ENCODE assay signal across 2 cellular contexts in the genomic region with DNA sequence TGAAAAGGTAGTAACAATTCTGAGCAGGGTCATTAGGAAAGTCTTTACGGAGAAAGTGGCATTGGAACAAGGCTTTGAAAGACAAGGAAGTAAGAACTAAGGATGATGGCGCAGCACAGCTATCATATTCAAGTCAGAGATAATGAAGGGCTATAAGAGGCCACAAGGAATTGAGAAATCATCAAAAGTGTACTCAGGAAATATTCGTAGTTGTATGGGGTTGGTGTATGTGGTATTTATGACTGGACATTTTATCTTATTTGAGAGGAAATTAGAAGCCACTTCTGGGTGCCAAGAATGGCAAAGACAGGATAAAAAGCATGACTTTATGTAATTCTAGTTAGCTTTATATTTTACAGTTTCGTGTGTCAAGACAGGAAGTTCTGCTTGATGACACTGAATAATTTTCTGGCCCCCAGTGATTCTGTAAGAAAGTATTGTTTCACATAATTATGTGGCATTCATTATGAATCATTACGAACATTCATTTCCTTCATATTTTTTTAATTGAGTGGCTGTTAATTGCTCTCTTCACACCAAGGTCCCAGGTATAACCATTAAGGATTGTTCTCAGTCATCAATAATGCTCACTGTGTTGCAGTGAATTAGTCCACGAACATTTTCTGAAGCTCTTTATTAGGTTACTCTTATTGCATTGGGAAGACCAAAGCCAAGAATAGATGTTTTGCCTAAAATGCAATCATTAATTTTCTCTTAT.
TF ChIP-seq lines count a peak whose summit lies in the region.

No MANE protein-coding gene starts in this region.

TF ChIP-seq in HepG2, 621 proteins besides CTCF, POLR2A, EP300 and RAD21:
- TF ChIP-seq, protein P1, sequence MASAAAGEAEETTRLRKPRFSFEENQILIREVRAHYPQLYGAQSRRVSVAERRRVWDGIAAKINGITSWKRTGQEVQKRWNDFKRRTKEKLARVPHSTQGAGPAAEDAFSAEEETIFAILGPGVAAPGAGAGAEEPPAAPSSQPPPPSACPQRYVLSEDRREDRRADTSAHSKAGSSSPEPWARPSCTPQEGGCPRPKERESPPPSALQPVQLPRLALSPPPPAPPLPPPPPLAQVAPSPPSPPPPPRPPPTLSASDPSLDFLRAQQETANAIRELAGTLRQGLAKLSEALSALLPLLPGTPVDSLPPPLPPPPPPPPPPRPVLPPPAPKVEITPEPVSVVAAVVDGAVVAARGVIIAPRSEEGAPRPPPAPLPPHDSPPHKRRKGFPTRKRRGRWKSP (CRISPR knock-in tag; IDR thresholded peaks at IDR 0.05): no peak
- TF ChIP-seq KLF12 (CRISPR knock-in tag; IDR thresholded peaks at IDR 0.05; ENCODE audit: borderline replicate concordance) (no peak), U2AF2 (IDR thresholded peaks at IDR 0.05; ENCODE audit: low read depth, low read length) (no peak), NR2F2 (IDR thresholded peaks at IDR 0.05; ENCODE audit: borderline replicate concordance, low read depth) (no peak), MAFF (IDR thresholded peaks at IDR 0.05; ENCODE audit: low read depth, low read length) (no peak)

TF ChIP-seq in endothelial cell of umbilical vein, 7 proteins besides CTCF, POLR2A, EP300 and RAD21:
- TF ChIP-seq JUN (IDR thresholded peaks at IDR 0.05; ENCODE audit: borderline replicate concordance, insufficient read depth, insufficient read length, low read depth): no peak
- peak; percentile 29 for TF ChIP-seq GATA2 (IDR thresholded peaks at IDR 0.05; ENCODE audit: insufficient read depth, insufficient read length, low read depth, low read length)
